16 cellular contexts compared by ENCODE assay signal in genomic region chr17:70535986-70536385, GRCh38.
"Had no signal": no experiment of that assay in that cellular context is flagged by ENCODE, and none has a peak within 500 bp of the region (broad histone marks: within the 10 kb centered on the region; RNA-seq: fewer than 3 reads in every experiment).

No MANE protein-coding gene starts in this region.

- H3K4me1 ChIP-seq: gastroesophageal sphincter had no signal

- H3K36me3 ChIP-seq: cardiac muscle cell, gastroesophageal sphincter, neural progenitor cell, ovary had no signal

- H3K9ac ChIP-seq: neural progenitor cell had no signal

- DNase-seq: activated CD4-positive, alpha-beta T cell treated with anti-CD3 and anti-CD28 coated beads, Interleukin-2, amount 50 U/mL, for 4 hours; activated T-cell treated with anti-CD3 and anti-CD28 coated beads, Interleukin-2, amount 50 U/mL, for 1 hour; amygdala; cortex of kidney; effector CD8-positive, alpha-beta T cell; kidney; ovary; stimulated activated CD4-positive, alpha-beta T cell treated with anti-CD3 and anti-CD28 coated beads, Interleukin-4, amount 100 ng/mL, for 1 hour had no signal

- H3K27me3 ChIP-seq: cardiac muscle cell, gastroesophageal sphincter, neural progenitor cell, ovary had no signal

- H3K4me1 Mint-ChIP-seq: activated naive CD4-positive, alpha-beta T cell treated with anti-CD3 and anti-CD28 coated beads, Interleukin-2, amount 50 U/mL, for 24 hours; neural progenitor cell had no signal

- H3K27me3 Mint-ChIP-seq: activated naive CD4-positive, alpha-beta T cell treated with anti-CD3 and anti-CD28 coated beads, Interleukin-2, amount 50 U/mL, for 24 hours; stimulated activated naive CD8-positive, alpha-beta T cell treated with anti-CD3 and anti-CD28 coated beads, Interleukin-15, Interleukin-2, amounts not matched to agents 100 ng/mL and 50 ng/mL, for 24 hours had no signal

- H3K27ac Mint-ChIP-seq: activated naive CD4-positive, alpha-beta T cell treated with anti-CD3 and anti-CD28 coated beads, Interleukin-2, amount 50 U/mL, for 24 hours; mesothelial cell of epicardium; neural progenitor cell; stimulated activated naive CD8-positive, alpha-beta T cell treated with anti-CD3 and anti-CD28 coated beads, Interleukin-15, Interleukin-2, amounts not matched to agents 100 ng/mL and 50 ng/mL, for 24 hours; T-helper 2 cell treated with Interferon-gamma antibody and Interleukin-4, amounts not matched to agents 5 μg/mL and 100 μg/mL, for 36 hours had no signal

- H3K9me3 ChIP-seq: gastroesophageal sphincter, ovary had no signal

- H3K36me3 Mint-ChIP-seq: activated naive CD4-positive, alpha-beta T cell treated with anti-CD3 and anti-CD28 coated beads, Interleukin-2, amount 50 U/mL, for 24 hours; mesothelial cell of epicardium; neural progenitor cell had no signal

- H3K9me3 Mint-ChIP-seq: activated naive CD4-positive, alpha-beta T cell treated with anti-CD3 and anti-CD28 coated beads, Interleukin-2, amount 50 U/mL, for 24 hours; neural progenitor cell; stimulated activated naive CD8-positive, alpha-beta T cell treated with anti-CD3 and anti-CD28 coated beads, Interleukin-15, Interleukin-2, amounts not matched to agents 100 ng/mL and 50 ng/mL, for 24 hours had no signal

- H3K27ac ChIP-seq: cardiac muscle cell, gastroesophageal sphincter, neural progenitor cell, ovary had no signal

- H3K4me3 Mint-ChIP-seq: activated naive CD4-positive, alpha-beta T cell treated with anti-CD3 and anti-CD28 coated beads, Interleukin-2, amount 50 U/mL, for 24 hours; mesothelial cell of epicardium; neural progenitor cell; stimulated activated naive CD8-positive, alpha-beta T cell treated with anti-CD3 and anti-CD28 coated beads, Interleukin-15, Interleukin-2, amounts not matched to agents 100 ng/mL and 50 ng/mL, for 24 hours; T-helper 2 cell treated with Interferon-gamma antibody and Interleukin-4, amounts not matched to agents 5 μg/mL and 100 μg/mL, for 36 hours had no signal

- H3K4me3 ChIP-seq: cardiac muscle cell, gastroesophageal sphincter, neural progenitor cell, ovary had no signal

- ATAC-seq: activated CD4-positive, CD25-positive, alpha-beta regulatory T cell treated with anti-CD3 and anti-CD28 coated beads, Interleukin-2, amount 50 U/mL, for 24 hours; gastroesophageal sphincter had no signal
